Comparison of ENCODE assay signal across 18 cellular contexts in the genomic region with DNA sequence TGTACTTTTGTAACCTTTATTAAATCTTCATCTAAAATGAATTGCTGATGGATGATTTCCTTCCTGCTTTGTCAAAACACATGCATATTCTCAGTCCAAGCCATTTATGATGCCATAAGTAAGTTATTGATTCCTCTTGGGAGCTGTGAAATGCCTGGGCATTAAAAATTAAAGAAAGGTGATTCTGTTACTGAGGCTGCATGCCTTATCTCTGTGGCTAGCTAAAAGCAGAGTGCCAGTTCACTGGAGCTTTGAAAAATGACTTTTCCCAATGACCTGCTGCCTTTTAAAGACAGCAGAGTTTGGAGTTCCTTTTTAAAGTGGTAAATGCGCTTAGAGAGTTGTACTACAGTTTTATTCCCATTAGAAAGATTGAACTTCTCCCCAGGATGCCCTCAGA.
A peak's percentile ranks its signal among the peaks of the same experiment; 100 is the strongest.
DNase-seq lines count a peak whose midpoint lies in the region; ATAC-seq and TF ChIP-seq lines count a peak whose summit lies in the region.
"Had no signal": no experiment of that assay in that cellular context is flagged by ENCODE, and none has a peak within 500 bp of the region (broad histone marks: within the 10 kb centered on the region; RNA-seq: fewer than 3 reads in every experiment).

No MANE protein-coding gene starts in this region.

- H3K9ac ChIP-seq in trophoblast cell (ENCODE audit: low read length): no peak overlapping the region
- H3K9ac ChIP-seq: BLaER1 treated with 17β-estradiol and CSF1 and Interleukin-3, amounts not matched to agents 10 nM and 100 nM had no signal

- H3K27ac ChIP-seq in cardiac muscle cell (peak overlapping the region; percentile 53), dorsolateral prefrontal cortex (peak overlapping the region; percentile 31 to 97 (median 91)), layer of hippocampus (ENCODE audit: low read depth, low read length) (peak overlapping the region; percentile 84), trophoblast cell (ENCODE audit: low read depth, low read length) (no peak overlapping the region)
- H3K27ac ChIP-seq: 22Rv1; A549; BLaER1 treated with 17β-estradiol and CSF1 and Interleukin-3, amounts not matched to agents 10 nM and 100 nM had no signal

- H3K23ac ChIP-seq in trophoblast cell (ENCODE audit: low read length): no peak overlapping the region

- H2AK5ac ChIP-seq in trophoblast cell (ENCODE audit: low read length): no peak overlapping the region

- no peak overlapping the region for H3K14ac ChIP-seq in trophoblast cell (ENCODE audit: low read length)

- ATAC-seq in left cardiac atrium (no peak), GM21360 (IDR thresholded peaks at IDR 0.05; ENCODE audit: unreplicated experiment) (no peak)
- ATAC-seq: A549, GM23338 had no signal

- no peak overlapping the region for H4K12ac ChIP-seq in trophoblast cell (ENCODE audit: low read depth, low read length)

- no peak overlapping the region for H3K4ac ChIP-seq in trophoblast cell (ENCODE audit: low read depth, low read length)

- peaks cover 2% of the 10 kb centered on the region for H3K79me2 ChIP-seq in trophoblast cell (ENCODE audit: control insufficient read depth, insufficient read depth, low read length, poor library complexity)

- intact Hi-C loops in left cardiac atrium (cut with DNase I): no loop called here
- intact Hi-C loops in dorsolateral prefrontal cortex (cut with DNase I): loop anchor here (5.0 to 10.0 kb wide), 2 partner anchors 57 to 154 kb away; partner anchors contain the start of gene TMTC2 (in 1 of the 2)

- no peak overlapping the region for H4K91ac ChIP-seq in trophoblast cell (ENCODE audit: low read depth, low read length)

- H2BK12ac ChIP-seq in trophoblast cell (ENCODE audit: low read length): no peak overlapping the region

- H2BK5ac ChIP-seq in trophoblast cell (ENCODE audit: low read depth, low read length, poor library complexity): no peak overlapping the region

- no peak overlapping the region for H2BK120ac ChIP-seq in trophoblast cell (ENCODE audit: insufficient read depth, low read length, poor library complexity)

- H3K18ac ChIP-seq in trophoblast cell (ENCODE audit: low read length): no peak overlapping the region

- no peaks in the 10 kb centered on the region for H3K36me3 ChIP-seq in cardiac muscle cell
- H3K36me3 ChIP-seq in trophoblast cell (ENCODE audit: control insufficient read depth in 1 of 2, insufficient read depth in 2 of 2, low read length in 2 of 2): peaks cover 0 to 2% of the 10 kb centered on the region in 2 experiments
- H3K36me3 ChIP-seq: BLaER1 treated with 17β-estradiol and CSF1 and Interleukin-3, amounts not matched to agents 10 nM and 100 nM had no signal

- no CpG with 5 or more reads among the region's 1 CpG for WGBS in trophoblast cell (ENCODE audit: extremely low coverage, insufficient coverage, insufficient read length)

- H3K4me1 ChIP-seq in cardiac muscle cell (ENCODE audit: low read depth) (peaks cover 13% of the 10 kb centered on the region), trophoblast cell (ENCODE audit: control insufficient read depth in 1 of 2, insufficient read depth in 2 of 2, low read length in 2 of 2) (peaks cover 2 to 3% of the 10 kb centered on the region in 2 experiments)
- H3K4me1 ChIP-seq: Caco-2 had no signal

- no peaks in the 10 kb centered on the region for H3K27me3 ChIP-seq in cardiac muscle cell
- no peaks in the 10 kb centered on the region for H3K27me3 ChIP-seq in dorsolateral prefrontal cortex
- no peaks in the 10 kb centered on the region for H3K27me3 ChIP-seq in layer of hippocampus (ENCODE audit: control insufficient read depth, insufficient read depth, low read length)
- no peaks in the 10 kb centered on the region for H3K27me3 ChIP-seq in trophoblast cell (ENCODE audit: insufficient read depth, low read length)
- H3K27me3 ChIP-seq: BLaER1 treated with 17β-estradiol and CSF1 and Interleukin-3, amounts not matched to agents 10 nM and 100 nM had no signal

- no peak overlapping the region for H4K8ac ChIP-seq in trophoblast cell (ENCODE audit: low read depth, low read length)

- H3K4me3 ChIP-seq in cardiac muscle cell (no peak overlapping the region), dorsolateral prefrontal cortex (peak overlapping the region in 1 of 59 donors; percentile 6), trophoblast cell (ENCODE audit: low read depth, low read length) (no peak overlapping the region)
- H3K4me3 ChIP-seq: A549; BLaER1 treated with 17β-estradiol and CSF1 and Interleukin-3, amounts not matched to agents 10 nM and 100 nM; GM23338 had no signal

- peak in 1 of 2 donors; percentile 25 for DNase-seq in cardiac muscle cell (ENCODE audit: low read depth in 1 of 2, low spot score in 1 of 2)
- DNase-seq in left cardiac atrium: no peak
- no peak for DNase-seq in dorsolateral prefrontal cortex
- no peak for DNase-seq in NOMO-1 treated with dmso at 0.1 percent for 144 hours (lab: John Stamatoyannopoulos, UW; ENCODE audit: unreplicated experiment)
- DNase-seq in stimulated activated CD4-positive, alpha-beta T cell treated with anti-CD3 and anti-CD28 coated beads, Interleukin-4, amount 100 ng/mL, for 4 hours: no peak
- no peak for DNase-seq in trophoblast cell
- DNase-seq: Caco-2; CD4-positive, CD25-positive, alpha-beta regulatory T cell; CD8-positive, alpha-beta memory T cell; HCEC 1CT; HFFc6; IMR-90 had no signal

- TF ChIP-seq CTCF in cardiac muscle cell (IDR thresholded peaks at IDR 0.05; ENCODE audit: low read depth, low read length) (no peak), dorsolateral prefrontal cortex (IDR thresholded peaks at IDR 0.05 in 54 of 56, conservative IDR thresholded peaks at IDR 0.05 in 2 of 56; ENCODE audit: low read depth in 1 of 56, partially characterized antibody in 56 of 56) (no peak)

- H3K79me1 ChIP-seq in trophoblast cell (ENCODE audit: low read length): peaks cover 2% of the 10 kb centered on the region

- H3K4me2 ChIP-seq in trophoblast cell (ENCODE audit: low read length): no peak overlapping the region
- H3K4me2 ChIP-seq: A549; BLaER1 treated with 17β-estradiol and CSF1 and Interleukin-3, amounts not matched to agents 10 nM and 100 nM; GM23338 had no signal

- no peaks in the 10 kb centered on the region for H3K9me3 ChIP-seq in cardiac muscle cell (ENCODE audit: low read depth)
- H3K9me3 ChIP-seq in trophoblast cell (ENCODE audit: insufficient read depth, low read depth, low read length): no peaks in the 10 kb centered on the region
- H3K9me3 ChIP-seq: A549; BLaER1 treated with 17β-estradiol and CSF1 and Interleukin-3, amounts not matched to agents 10 nM and 100 nM; Caco-2 had no signal

- no peak overlapping the region for H2AFZ ChIP-seq in trophoblast cell (ENCODE audit: insufficient read depth, low read length, poor library complexity)
- H2AFZ ChIP-seq: GM23338 had no signal

Comparison
In these comparisons a context has a peak if more than half of its experiments do, and no peak if none do; other contexts are left out.
1. intact Hi-C loops: an anchor here in dorsolateral prefrontal cortex (5.0 to 10.0 kb wide); none called in left cardiac atrium.